In the genomic region with DNA sequence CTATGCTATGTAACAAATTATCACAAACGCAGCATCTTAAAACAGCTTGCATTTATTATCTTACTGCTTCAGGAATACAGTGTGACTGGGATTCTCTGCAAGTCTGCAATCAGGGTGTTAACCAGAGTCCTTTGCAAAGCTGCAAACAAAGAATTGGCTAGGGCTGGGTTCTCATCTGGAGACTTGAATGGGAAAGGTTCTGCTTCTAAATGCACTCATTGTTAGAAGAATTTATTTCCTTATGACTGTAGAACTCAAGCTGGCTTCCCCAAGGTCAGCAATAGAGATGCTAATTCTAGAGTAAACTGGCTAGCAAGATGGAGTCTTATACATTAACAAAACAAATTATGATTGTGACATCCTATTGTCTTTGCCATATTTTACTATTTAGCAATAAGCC, we compare ENCODE assay signal across 35 cellular contexts.
"Had no signal": no experiment of that assay in that cellular context is flagged by ENCODE, and none has a peak within 500 bp of the region (broad histone marks: within the 10 kb centered on the region; RNA-seq: fewer than 3 reads in every experiment).

No MANE protein-coding gene starts in this region.

- H3K9me3 Mint-ChIP-seq: activated CD4-positive, alpha-beta memory T cell treated with anti-CD3 and anti-CD28 coated beads for 36 hours; activated CD4-positive, alpha-beta T cell treated with anti-CD3 and anti-CD28 coated beads, Interleukin-2, amount 10 ng/mL, durations not matched to agents 24 days and 14 days; activated naive CD4-positive, alpha-beta T cell treated with anti-CD3 and anti-CD28 coated beads, Interleukin-2, amount 10 ng/mL, durations not matched to agents 7 days and 5 days; activated naive CD8-positive, alpha-beta T cell treated with anti-CD3 and anti-CD28 coated beads, Interleukin-2, amount 10 ng/mL, durations not matched to agents 7 days and 5 days; activated T-cell treated with anti-CD3 and anti-CD28 coated beads, Interleukin-2, amount 50 U/mL, for 24 hours; activated T-cell treated with anti-CD3 and anti-CD28 coated beads, Interleukin-2, amount 50 U/mL, for 72 hours; dendritic cell treated with granulocyte-macrophage colony-stimulating factor and Interleukin-4, amounts not matched to agents 40 ng/mL and 50 ng/mL, for 4 days; endodermal cell; T-helper 2 cell treated with Interferon-gamma antibody and Interleukin-4, amounts not matched to agents 5 μg/mL and 100 μg/mL, for 36 hours had no signal

- H3K27me3 Mint-ChIP-seq: activated CD4-positive, alpha-beta memory T cell treated with anti-CD3 and anti-CD28 coated beads for 36 hours; activated CD4-positive, alpha-beta T cell treated with anti-CD3 and anti-CD28 coated beads for 36 hours; activated CD4-positive, alpha-beta T cell treated with anti-CD3 and anti-CD28 coated beads, Interleukin-2, amount 10 ng/mL, durations not matched to agents 24 days and 14 days; activated CD8-positive, alpha-beta memory T cell treated with anti-CD3 and anti-CD28 coated beads, Interleukin-2, amount 10 ng/mL, durations not matched to agents 7 days and 5 days; activated naive CD4-positive, alpha-beta T cell treated with anti-CD3 and anti-CD28 coated beads, Interleukin-2, amount 10 ng/mL, durations not matched to agents 7 days and 5 days; activated naive CD8-positive, alpha-beta T cell treated with anti-CD3 and anti-CD28 coated beads, Interleukin-2, amount 10 ng/mL, durations not matched to agents 7 days and 5 days; activated T-cell treated with anti-CD3 and anti-CD28 coated beads, Interleukin-2, amount 50 U/mL, for 24 hours; central memory CD8-positive, alpha-beta T cell; T-helper 17 cell had no signal

- H3K36me3 Mint-ChIP-seq: activated CD4-positive, alpha-beta memory T cell treated with anti-CD3 and anti-CD28 coated beads for 36 hours; activated CD8-positive, alpha-beta memory T cell treated with anti-CD3 and anti-CD28 coated beads, Interleukin-2, amount 10 ng/mL, durations not matched to agents 7 days and 5 days; activated naive CD4-positive, alpha-beta T cell treated with anti-CD3 and anti-CD28 coated beads, Interleukin-2, amount 10 ng/mL, durations not matched to agents 7 days and 5 days; activated naive CD4-positive, alpha-beta T cell treated with anti-CD3 and anti-CD28 coated beads, Interleukin-2, amount 50 U/mL, for 72 hours; activated naive CD8-positive, alpha-beta T cell treated with anti-CD3 and anti-CD28 coated beads, Interleukin-2, amount 10 ng/mL, durations not matched to agents 7 days and 5 days; brain had no signal

- ATAC-seq: activated CD4-positive, alpha-beta T cell treated with anti-CD3 and anti-CD28 coated beads for 36 hours; activated CD8-positive, alpha-beta memory T cell treated with anti-CD3 and anti-CD28 coated beads, Interleukin-2, amount 10 ng/mL, durations not matched to agents 7 days and 5 days; activated CD8-positive, alpha-beta T cell treated with anti-CD3 and anti-CD28 coated beads, Interleukin-2, amount 10 ng/mL, durations not matched to agents 7 days and 5 days; activated naive CD4-positive, alpha-beta T cell treated with anti-CD3 and anti-CD28 coated beads, Interleukin-2, amount 50 U/mL, for 72 hours; activated T-cell treated with anti-CD3 and anti-CD28 coated beads, Interleukin-2, amount 50 U/mL, for 72 hours; esophagus mucosa; foreskin keratinocyte; gastrocnemius medialis; heart left ventricle; T-helper 17 cell had no signal

- H3K9me3 ChIP-seq: ascending aorta, breast epithelium, gastrocnemius medialis, heart left ventricle had no signal

- H3K27ac ChIP-seq: ascending aorta, breast epithelium, cardiac muscle cell, coronary artery, foreskin keratinocyte, gastrocnemius medialis, heart left ventricle, WERI-Rb-1 had no signal

- H3K27ac Mint-ChIP-seq: activated CD4-positive, alpha-beta memory T cell treated with anti-CD3 and anti-CD28 coated beads for 36 hours; activated CD4-positive, alpha-beta T cell treated with anti-CD3 and anti-CD28 coated beads for 36 hours; activated CD4-positive, alpha-beta T cell treated with anti-CD3 and anti-CD28 coated beads, Interleukin-2, amount 10 ng/mL, durations not matched to agents 24 days and 14 days; activated CD8-positive, alpha-beta memory T cell treated with anti-CD3 and anti-CD28 coated beads, Interleukin-2, amount 10 ng/mL, durations not matched to agents 7 days and 5 days; activated CD8-positive, alpha-beta T cell treated with anti-CD3 and anti-CD28 coated beads, Interleukin-2, amount 10 ng/mL, durations not matched to agents 7 days and 5 days; activated naive CD4-positive, alpha-beta T cell treated with anti-CD3 and anti-CD28 coated beads, Interleukin-2, amount 10 ng/mL, durations not matched to agents 7 days and 5 days; activated naive CD4-positive, alpha-beta T cell treated with anti-CD3 and anti-CD28 coated beads, Interleukin-2, amount 50 U/mL, for 72 hours; activated naive CD8-positive, alpha-beta T cell treated with anti-CD3 and anti-CD28 coated beads, Interleukin-2, amount 10 ng/mL, durations not matched to agents 7 days and 5 days; activated T-cell treated with anti-CD3 and anti-CD28 coated beads, Interleukin-2, amount 50 U/mL, for 24 hours; activated T-cell treated with anti-CD3 and anti-CD28 coated beads, Interleukin-2, amount 50 U/mL, for 72 hours; brain; dendritic cell treated with granulocyte-macrophage colony-stimulating factor and Interleukin-4, amounts not matched to agents 40 ng/mL and 50 ng/mL, for 4 days; endodermal cell; T-helper 17 cell; T-helper 2 cell treated with Interferon-gamma antibody and Interleukin-4, amounts not matched to agents 5 μg/mL and 100 μg/mL, for 36 hours had no signal

- H3K4me3 Mint-ChIP-seq: activated CD4-positive, alpha-beta memory T cell treated with anti-CD3 and anti-CD28 coated beads for 36 hours; activated CD4-positive, alpha-beta T cell treated with anti-CD3 and anti-CD28 coated beads for 36 hours; activated CD4-positive, alpha-beta T cell treated with anti-CD3 and anti-CD28 coated beads, Interleukin-2, amount 10 ng/mL, durations not matched to agents 24 days and 14 days; activated CD8-positive, alpha-beta memory T cell treated with anti-CD3 and anti-CD28 coated beads, Interleukin-2, amount 10 ng/mL, durations not matched to agents 7 days and 5 days; activated CD8-positive, alpha-beta T cell treated with anti-CD3 and anti-CD28 coated beads, Interleukin-2, amount 10 ng/mL, durations not matched to agents 7 days and 5 days; activated naive CD4-positive, alpha-beta T cell treated with anti-CD3 and anti-CD28 coated beads, Interleukin-2, amount 10 ng/mL, durations not matched to agents 7 days and 5 days; activated naive CD8-positive, alpha-beta T cell treated with anti-CD3 and anti-CD28 coated beads, Interleukin-2, amount 10 ng/mL, durations not matched to agents 7 days and 5 days; activated T-cell treated with anti-CD3 and anti-CD28 coated beads, Interleukin-2, amount 50 U/mL, for 24 hours; activated T-cell treated with anti-CD3 and anti-CD28 coated beads, Interleukin-2, amount 50 U/mL, for 72 hours; brain; central memory CD8-positive, alpha-beta T cell; dendritic cell treated with granulocyte-macrophage colony-stimulating factor and Interleukin-4, amounts not matched to agents 40 ng/mL and 50 ng/mL, for 4 days; endodermal cell; T-helper 17 cell; T-helper 2 cell treated with Interferon-gamma antibody and Interleukin-4, amounts not matched to agents 5 μg/mL and 100 μg/mL, for 36 hours had no signal

- H3K4me1 ChIP-seq: ascending aorta, breast epithelium, foreskin keratinocyte, gastrocnemius medialis, heart left ventricle had no signal

- H3K36me3 ChIP-seq: ascending aorta, breast epithelium, cardiac muscle cell, gastrocnemius medialis, heart left ventricle, WERI-Rb-1 had no signal

- H3K4me1 Mint-ChIP-seq: activated CD4-positive, alpha-beta T cell treated with anti-CD3 and anti-CD28 coated beads for 36 hours; activated CD4-positive, alpha-beta T cell treated with anti-CD3 and anti-CD28 coated beads, Interleukin-2, amount 10 ng/mL, durations not matched to agents 24 days and 14 days; activated CD8-positive, alpha-beta memory T cell treated with anti-CD3 and anti-CD28 coated beads, Interleukin-2, amount 10 ng/mL, durations not matched to agents 7 days and 5 days; activated naive CD4-positive, alpha-beta T cell treated with anti-CD3 and anti-CD28 coated beads, Interleukin-2, amount 10 ng/mL, durations not matched to agents 7 days and 5 days; activated naive CD8-positive, alpha-beta T cell treated with anti-CD3 and anti-CD28 coated beads, Interleukin-2, amount 10 ng/mL, durations not matched to agents 7 days and 5 days; central memory CD8-positive, alpha-beta T cell; endodermal cell; T-helper 17 cell had no signal

- DNase-seq: activated CD4-positive, alpha-beta memory T cell treated with anti-CD3 and anti-CD28 coated beads for 36 hours; activated CD4-positive, alpha-beta T cell treated with anti-CD3 and anti-CD28 coated beads for 36 hours; activated CD4-positive, alpha-beta T cell treated with anti-CD3 and anti-CD28 coated beads, Interleukin-2, amount 10 ng/mL, durations not matched to agents 24 days and 14 days; activated CD4-positive, CD25-positive, alpha-beta regulatory T cell; activated CD4-positive, CD25-positive, alpha-beta regulatory T cell treated with anti-CD3 and anti-CD28 coated beads, Interleukin-2, amount 50 U/mL, for 72 hours; activated CD8-positive, alpha-beta memory T cell treated with anti-CD3 and anti-CD28 coated beads, Interleukin-2, amount 10 ng/mL, durations not matched to agents 7 days and 5 days; activated CD8-positive, alpha-beta memory T cell treated with anti-CD3 and anti-CD28 coated beads, Interleukin-2, amount 50 U/mL, for 4 hours; activated CD8-positive, alpha-beta T cell treated with anti-CD3 and anti-CD28 coated beads, Interleukin-2, amount 10 ng/mL, durations not matched to agents 7 days and 5 days; activated gamma-delta T cell; activated naive CD4-positive, alpha-beta T cell; activated naive CD4-positive, alpha-beta T cell treated with anti-CD3 and anti-CD28 coated beads, Interleukin-2, amount 10 ng/mL, durations not matched to agents 7 days and 5 days; activated naive CD8-positive, alpha-beta T cell treated with anti-CD3 and anti-CD28 coated beads, Interleukin-2, amount 10 ng/mL, durations not matched to agents 7 days and 5 days; activated T-cell treated with anti-CD3 and anti-CD28 coated beads, Interleukin-2, amount 50 U/mL, for 24 hours; activated T-cell treated with anti-CD3 and anti-CD28 coated beads, Interleukin-2, amount 50 U/mL, for 72 hours; dorsolateral prefrontal cortex; effector memory CD4-positive, alpha-beta T cell; endodermal cell; foreskin keratinocyte; gastrocnemius medialis; glutamatergic neuron; heart left ventricle; T-helper 1 cell; T-helper 17 cell; T1000; WERI-Rb-1 had no signal

- H3K4me3 ChIP-seq: ascending aorta, breast epithelium, cardiac muscle cell, coronary artery, dorsolateral prefrontal cortex, gastrocnemius medialis, heart left ventricle had no signal

- H3K27me3 ChIP-seq: ascending aorta, breast epithelium, cardiac muscle cell, dorsolateral prefrontal cortex, foreskin keratinocyte, gastrocnemius medialis, heart left ventricle had no signal
